In genomic region chr12:31742891-31743290, GRCh38 we compare ENCODE assay signal across 1 cellular context.
TF ChIP-seq lines count a peak whose summit lies in the region.

No MANE protein-coding gene starts in this region.

TF ChIP-seq in GM23338, 12 proteins besides CTCF, POLR2A, EP300 and RAD21:
- TF ChIP-seq, protein P1, sequence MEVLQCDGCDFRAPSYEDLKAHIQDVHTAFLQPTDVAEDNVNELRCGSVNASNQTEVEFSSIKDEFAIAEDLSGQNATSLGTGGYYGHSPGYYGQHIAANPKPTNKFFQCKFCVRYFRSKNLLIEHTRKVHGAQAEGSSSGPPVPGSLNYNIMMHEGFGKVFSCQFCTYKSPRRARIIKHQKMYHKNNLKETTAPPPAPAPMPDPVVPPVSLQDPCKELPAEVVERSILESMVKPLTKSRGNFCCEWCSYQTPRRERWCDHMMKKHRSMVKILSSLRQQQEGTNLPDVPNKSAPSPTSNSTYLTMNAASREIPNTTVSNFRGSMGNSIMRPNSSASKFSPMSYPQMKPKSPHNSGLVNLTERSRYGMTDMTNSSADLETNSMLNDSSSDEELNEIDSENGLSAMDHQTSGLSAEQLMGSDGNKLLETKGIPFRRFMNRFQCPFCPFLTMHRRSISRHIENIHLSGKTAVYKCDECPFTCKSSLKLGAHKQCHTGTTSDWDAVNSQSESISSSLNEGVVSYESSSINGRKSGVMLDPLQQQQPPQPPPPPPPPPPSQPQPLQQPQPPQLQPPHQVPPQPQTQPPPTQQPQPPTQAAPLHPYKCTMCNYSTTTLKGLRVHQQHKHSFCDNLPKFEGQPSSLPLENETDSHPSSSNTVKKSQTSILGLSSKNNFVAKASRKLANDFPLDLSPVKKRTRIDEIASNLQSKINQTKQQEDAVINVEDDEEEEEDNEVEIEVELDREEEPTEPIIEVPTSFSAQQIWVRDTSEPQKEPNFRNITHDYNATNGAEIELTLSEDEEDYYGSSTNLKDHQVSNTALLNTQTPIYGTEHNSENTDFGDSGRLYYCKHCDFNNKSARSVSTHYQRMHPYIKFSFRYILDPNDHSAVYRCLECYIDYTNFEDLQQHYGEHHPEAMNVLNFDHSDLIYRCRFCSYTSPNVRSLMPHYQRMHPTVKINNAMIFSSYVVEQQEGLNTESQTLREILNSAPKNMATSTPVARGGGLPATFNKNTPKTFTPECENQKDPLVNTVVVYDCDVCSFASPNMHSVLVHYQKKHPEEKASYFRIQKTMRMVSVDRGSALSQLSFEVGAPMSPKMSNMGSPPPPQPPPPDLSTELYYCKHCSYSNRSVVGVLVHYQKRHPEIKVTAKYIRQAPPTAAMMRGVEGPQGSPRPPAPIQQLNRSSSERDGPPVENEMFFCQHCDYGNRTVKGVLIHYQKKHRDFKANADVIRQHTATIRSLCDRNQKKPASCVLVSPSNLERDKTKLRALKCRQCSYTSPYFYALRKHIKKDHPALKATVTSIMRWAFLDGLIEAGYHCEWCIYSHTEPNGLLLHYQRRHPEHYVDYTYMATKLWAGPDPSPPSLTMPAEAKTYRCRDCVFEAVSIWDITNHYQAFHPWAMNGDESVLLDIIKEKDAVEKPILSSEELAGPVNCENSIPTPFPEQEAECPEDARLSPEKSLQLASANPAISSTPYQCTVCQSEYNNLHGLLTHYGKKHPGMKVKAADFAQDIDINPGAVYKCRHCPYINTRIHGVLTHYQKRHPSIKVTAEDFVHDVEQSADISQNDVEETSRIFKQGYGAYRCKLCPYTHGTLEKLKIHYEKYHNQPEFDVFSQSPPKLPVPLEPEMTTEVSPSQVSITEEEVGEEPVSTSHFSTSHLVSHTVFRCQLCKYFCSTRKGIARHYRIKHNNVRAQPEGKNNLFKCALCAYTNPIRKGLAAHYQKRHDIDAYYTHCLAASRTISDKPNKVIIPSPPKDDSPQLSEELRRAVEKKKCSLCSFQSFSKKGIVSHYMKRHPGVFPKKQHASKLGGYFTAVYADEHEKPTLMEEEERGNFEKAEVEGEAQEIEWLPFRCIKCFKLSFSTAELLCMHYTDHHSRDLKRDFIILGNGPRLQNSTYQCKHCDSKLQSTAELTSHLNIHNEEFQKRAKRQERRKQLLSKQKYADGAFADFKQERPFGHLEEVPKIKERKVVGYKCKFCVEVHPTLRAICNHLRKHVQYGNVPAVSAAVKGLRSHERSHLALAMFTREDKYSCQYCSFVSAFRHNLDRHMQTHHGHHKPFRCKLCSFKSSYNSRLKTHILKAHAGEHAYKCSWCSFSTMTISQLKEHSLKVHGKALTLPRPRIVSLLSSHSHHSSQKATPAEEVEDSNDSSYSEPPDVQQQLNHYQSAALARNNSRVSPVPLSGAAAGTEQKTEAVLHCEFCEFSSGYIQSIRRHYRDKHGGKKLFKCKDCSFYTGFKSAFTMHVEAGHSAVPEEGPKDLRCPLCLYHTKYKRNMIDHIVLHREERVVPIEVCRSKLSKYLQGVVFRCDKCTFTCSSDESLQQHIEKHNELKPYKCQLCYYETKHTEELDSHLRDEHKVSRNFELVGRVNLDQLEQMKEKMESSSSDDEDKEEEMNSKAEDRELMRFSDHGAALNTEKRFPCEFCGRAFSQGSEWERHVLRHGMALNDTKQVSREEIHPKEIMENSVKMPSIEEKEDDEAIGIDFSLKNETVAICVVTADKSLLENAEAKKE (CRISPR knock-in tag; IDR thresholded peaks at IDR 0.05), result no peak
- TF ChIP-seq REST (IDR thresholded peaks at IDR 0.05; ENCODE audit: unreplicated experiment) (no peak), ZNF114 (CRISPR knock-in tag; IDR thresholded peaks at IDR 0.05) (no peak), JUNB (IDR thresholded peaks at IDR 0.05; ENCODE audit: unreplicated experiment) (no peak), POLR2AphosphoS5 (IDR thresholded peaks at IDR 0.05; ENCODE audit: low read depth) (no peak)
TF ChIP-seq in GM23338: peak in this region for 0.
